9 cellular contexts compared by ENCODE assay signal in the genomic region with DNA sequence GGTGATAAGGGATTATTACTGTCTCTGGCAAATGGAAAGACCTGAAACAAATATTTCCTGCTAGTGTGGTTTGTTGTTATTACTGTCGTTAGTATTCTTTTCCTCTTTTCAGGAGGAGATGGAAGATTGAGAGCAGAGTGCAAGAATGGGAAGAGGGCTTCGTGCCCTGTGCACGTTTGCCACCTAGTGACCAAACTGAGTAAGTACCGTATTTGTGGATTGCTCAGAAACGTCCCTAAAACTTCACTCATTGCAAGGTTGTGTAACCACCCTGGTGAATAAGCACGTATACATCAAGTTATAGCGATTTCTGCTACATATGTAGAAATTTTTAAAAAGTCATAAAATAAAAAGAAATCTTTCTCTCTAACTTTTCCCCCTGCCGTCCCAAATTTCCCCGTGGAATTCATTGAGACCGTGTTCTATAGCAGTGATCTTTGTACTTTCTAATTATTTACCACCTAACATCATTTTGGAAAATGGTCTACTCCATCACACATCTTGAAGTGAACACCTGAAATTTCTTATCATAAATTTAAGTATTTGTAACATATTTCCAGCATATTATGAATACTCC. TPM values are rescaled to one million over a fixed set of nuclear protein-coding genes. Genes with fewer than 3 reads are reported as not detected.
DNase-seq lines count a peak whose midpoint lies in the region; ATAC-seq and TF ChIP-seq lines count a peak whose summit lies in the region.
"Had no signal": no experiment of that assay in that cellular context is flagged by ENCODE, and none has a peak within 500 bp of the region (broad histone marks: within the 10 kb centered on the region; RNA-seq: fewer than 3 reads in every experiment).

No MANE protein-coding gene starts in this region.

- TF ChIP-seq CTCF in KMS-11 (conservative IDR thresholded peaks at IDR 0.05; ENCODE audit: low read depth, low read length) (peak; percentile 69), foreskin keratinocyte (conservative IDR thresholded peaks at IDR 0.05) (peak; percentile 65)

- POLR2A ChIA-PET in activated CD4-positive, alpha-beta T cell treated with anti-CD3 and anti-CD28 coated beads for 36 hours (lab: Charles Lee), result no interaction called here

- no peak overlapping the region for H3K4me2 ChIP-seq in KMS-11

- H3K27me3 Mint-ChIP-seq in activated CD4-positive, alpha-beta T cell treated with anti-CD3 and anti-CD28 coated beads for 36 hours, result no peaks in the 10 kb centered on the region
- H3K27me3 Mint-ChIP-seq in T-helper 17 cell, result no peaks in the 10 kb centered on the region
- H3K27me3 Mint-ChIP-seq: dendritic cell treated with granulocyte-macrophage colony-stimulating factor and Interleukin-4, amounts not matched to agents 40 ng/mL and 50 ng/mL, for 4 days had no signal

- H3K4me3 Mint-ChIP-seq in activated CD4-positive, alpha-beta T cell treated with anti-CD3 and anti-CD28 coated beads for 36 hours, result no peak overlapping the region
- no peak overlapping the region for H3K4me3 Mint-ChIP-seq in T-helper 17 cell
- H3K4me3 Mint-ChIP-seq: dendritic cell treated with granulocyte-macrophage colony-stimulating factor and Interleukin-4, amounts not matched to agents 40 ng/mL and 50 ng/mL, for 4 days had no signal

- H3K27ac Mint-ChIP-seq in activated CD4-positive, alpha-beta T cell treated with anti-CD3 and anti-CD28 coated beads for 36 hours, result no peak overlapping the region
- no peak overlapping the region for H3K27ac Mint-ChIP-seq in T-helper 17 cell
- H3K27ac Mint-ChIP-seq: dendritic cell treated with granulocyte-macrophage colony-stimulating factor and Interleukin-4, amounts not matched to agents 40 ng/mL and 50 ng/mL, for 4 days had no signal

- no peaks in the 10 kb centered on the region for H3K36me3 ChIP-seq in KMS-11 (ENCODE audit: insufficient read depth)

- no peak overlapping the region for H3K4me3 ChIP-seq in KMS-11 (IDR thresholded peaks at IDR 0.05; ENCODE audit: insufficient read depth, low read depth, low read length)

- intact Hi-C loops in activated CD4-positive, alpha-beta T cell treated with anti-CD3 and anti-CD28 coated beads for 36 hours (cut with DNase I, micrococcal nuclease), result loop anchor here (1.0 to 10.0 kb wide), 4 partner anchors 33 to 677 kb away; no protein-coding TSS in a partner anchor
- intact Hi-C loops in sciatic nerve (cut with DNase I), result no loop called here

- H3K9me3 Mint-ChIP-seq in activated CD4-positive, alpha-beta T cell treated with anti-CD3 and anti-CD28 coated beads for 36 hours (ENCODE audit: low read depth), result no peaks in the 10 kb centered on the region
- H3K9me3 Mint-ChIP-seq: dendritic cell treated with granulocyte-macrophage colony-stimulating factor and Interleukin-4, amounts not matched to agents 40 ng/mL and 50 ng/mL, for 4 days had no signal

- no peaks in the 10 kb centered on the region for H3K36me3 Mint-ChIP-seq in activated CD4-positive, alpha-beta T cell treated with anti-CD3 and anti-CD28 coated beads for 36 hours (ENCODE audit: low read depth)
- no peaks in the 10 kb centered on the region for H3K36me3 Mint-ChIP-seq in T-helper 17 cell (ENCODE audit: low read depth)

- no peak overlapping the region for H2AFZ ChIP-seq in KMS-11 (ENCODE audit: low read depth)

- H3K27me3 ChIP-seq in KMS-11 (ENCODE audit: insufficient read depth, low read depth) (no peaks in the 10 kb centered on the region), foreskin keratinocyte (no peaks in the 10 kb centered on the region)

- no peaks in the 10 kb centered on the region for H3K4me1 Mint-ChIP-seq in activated CD4-positive, alpha-beta T cell treated with anti-CD3 and anti-CD28 coated beads for 36 hours
- H3K4me1 Mint-ChIP-seq in T-helper 17 cell, result peaks cover 2% of the 10 kb centered on the region

- H3K9me3 ChIP-seq in T-helper 17 cell (ENCODE audit: control insufficient read depth, low read length, poor library complexity, severe bottlenecking), result no peaks in the 10 kb centered on the region

- no peaks in the 10 kb centered on the region for H3K4me1 ChIP-seq in KMS-11 (ENCODE audit: low read depth, poor library complexity, severe bottlenecking)
- H3K4me1 ChIP-seq in foreskin keratinocyte, result no peaks in the 10 kb centered on the region

- DNase-seq in activated CD4-positive, alpha-beta T cell treated with anti-CD3 and anti-CD28 coated beads for 36 hours, result peak; percentile 21
- no peak for DNase-seq in activated CD4-positive, alpha-beta T cell treated with anti-CD3 and anti-CD28 coated beads for 4 hours
- DNase-seq in T-helper 17 cell, result no peak
- no peak for DNase-seq in foreskin keratinocyte
- no peak for DNase-seq in sciatic nerve (ENCODE audit: low spot score)
- DNase-seq in T-helper 9 cell, result no peak

- H3K27ac ChIP-seq in KMS-11 (no peak overlapping the region), foreskin keratinocyte (no peak overlapping the region)

- H3K9ac ChIP-seq in KMS-11, result no peak overlapping the region

- ATAC-seq in activated CD4-positive, alpha-beta T cell treated with anti-CD3 and anti-CD28 coated beads for 36 hours, result peak; percentile 33
- peak; percentile 90 for ATAC-seq in GM21526 (IDR thresholded peaks at IDR 0.05; ENCODE audit: low FRiP score, unreplicated experiment)
- ATAC-seq in T-helper 17 cell, result peak; percentile 49
- peak; percentile 52 for ATAC-seq in foreskin keratinocyte
- peak; percentile 79 for ATAC-seq in sciatic nerve

- no peaks in the 10 kb centered on the region for H3K79me2 ChIP-seq in KMS-11 (ENCODE audit: insufficient read depth, low read depth)

- no peaks in the 10 kb centered on the region for H4K20me1 ChIP-seq in KMS-11 (ENCODE audit: insufficient read depth)

- CTCF ChIA-PET in activated CD4-positive, alpha-beta T cell treated with anti-CD3 and anti-CD28 coated beads for 36 hours (lab: Charles Lee), result no interaction called here

RNA-seq across cellular contexts. Expression of gene LINC00632, which starts 24.3 kb away (rescaled TPM):
- 1 to 10 TPM in 1 of 2 experiments, under 1 TPM in 1; 0.62 to 1.3 TPM for total RNA-seq in activated CD4-positive, alpha-beta T cell treated with anti-CD3 and anti-CD28 coated beads for 36 hours
- total RNA-seq in T-helper 17 cell (10 to 100 TPM in 1 of 2 donors, 1 to 10 TPM in 1; 4.7 to 23.9 TPM), foreskin keratinocyte (0.24 TPM in 1 of 2 replicates, not detected in the other), sciatic nerve (1,334 TPM)
- not detected in 2 replicates for polyA plus RNA-seq in foreskin keratinocyte

Comparison
In these comparisons a context has a peak if more than half of its experiments do, and no peak if none do; other contexts are left out.
1. ATAC-seq: peak in every context shown above with its lines; median percentile 90 in GM21526; 79 in sciatic nerve; 52 in foreskin keratinocyte; 49 in T-helper 17 cell; 33 in activated CD4-positive, alpha-beta T cell treated with anti-CD3 and anti-CD28 coated beads for 36 hours.
2. RNA of gene LINC00632, which starts 24.3 kb away (total RNA-seq): 1,334 TPM in sciatic nerve (single experiment); 4.7 to 23.9 TPM in T-helper 17 cell, 0.62 to 1.3 TPM in activated CD4-positive, alpha-beta T cell treated with anti-CD3 and anti-CD28 coated beads for 36 hours and 0.24 TPM in foreskin keratinocyte; every median in the first group is over 10 times any median in the second.